ENCODE assay signal across 13 cellular contexts in the genomic region with DNA sequence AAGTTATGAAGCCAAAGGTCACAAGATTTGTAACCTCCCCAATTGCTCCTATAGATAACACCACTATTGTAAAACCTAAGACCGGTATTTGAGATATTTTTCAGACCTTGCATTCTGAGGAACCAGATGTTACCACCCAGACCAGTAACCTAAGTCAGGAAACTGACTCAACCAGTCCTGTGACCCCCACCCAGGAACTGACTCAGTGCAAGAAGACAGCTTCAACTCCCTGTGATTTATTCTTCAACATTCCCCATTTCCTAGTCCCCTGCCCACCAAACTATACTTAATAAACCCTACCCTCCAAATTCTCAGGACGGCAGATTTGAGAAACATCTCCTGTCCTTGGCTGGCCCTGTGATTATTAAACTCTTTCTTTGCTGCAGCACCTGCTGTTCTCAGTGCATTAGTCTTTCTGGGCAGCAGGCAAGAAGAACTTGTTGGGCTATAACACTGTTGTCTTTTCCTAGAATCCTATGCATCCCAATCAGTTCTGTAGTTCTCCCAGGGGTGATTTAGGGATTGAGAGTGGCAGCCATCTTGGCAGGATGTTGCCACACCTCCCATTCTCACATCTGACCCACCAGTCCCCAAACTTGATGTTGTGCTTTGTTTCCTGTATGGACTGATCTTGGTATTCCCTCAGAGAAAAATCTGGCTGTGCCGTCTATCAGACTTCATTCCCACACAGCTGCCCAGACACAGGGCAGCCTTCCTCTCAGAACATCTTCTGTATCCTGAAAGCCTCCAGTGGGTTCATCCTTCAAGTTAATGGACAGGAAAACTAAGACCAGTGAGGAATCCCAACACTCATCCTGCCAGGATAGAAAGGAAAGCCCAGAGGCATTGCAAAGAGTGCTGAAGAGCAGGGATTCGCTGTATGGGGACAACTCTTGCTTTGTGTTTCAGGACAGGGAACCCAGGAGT.
DNase-seq lines count a peak whose midpoint lies in the region; ATAC-seq, FAIRE-seq and TF ChIP-seq lines count a peak whose summit lies in the region.
"Had no signal": no experiment of that assay in that cellular context is flagged by ENCODE, and none has a peak within 500 bp of the region (broad histone marks: within the 10 kb centered on the region; RNA-seq: fewer than 3 reads in every experiment).

No MANE protein-coding gene starts in this region.

- TF ChIP-seq CTCF in AG04450 (IDR thresholded peaks at IDR 0.05; ENCODE audit: low read depth, low read length) = no peak
- TF ChIP-seq CTCF in K562 (IDR thresholded peaks at IDR 0.05 in 2 of 3, conservative IDR thresholded peaks at IDR 0.05 in 1 of 3; ENCODE audit: insufficient read depth in 2 of 3, low read depth in 1 of 3, low read length in 3 of 3) = no peak

- POLR2A ChIA-PET in AG04450 (lab: Yijun Ruan, JAX) (interaction anchor here (0.6 kb wide), 1 partner anchor 123 kb away, joined by 7 read pairs; no protein-coding TSS in a partner anchor), K562 (lab: Yijun Ruan, JAX) (no interaction called here)

- no peaks in the 10 kb centered on the region for H3K36me3 ChIP-seq in K562 (ENCODE audit: control insufficient read depth, insufficient read depth, low read length)
- no peaks in the 10 kb centered on the region for H3K36me3 ChIP-seq in aorta (ENCODE audit: control insufficient read depth in 1 of 2, insufficient read depth in 2 of 2, low read length in 1 of 2)
- H3K36me3 ChIP-seq: cardiac muscle cell, heart left ventricle had no signal

- H3K4me3 ChIP-seq in AG04450 (ENCODE audit: low read depth, low read length) = no peak overlapping the region
- no peak overlapping the region for H3K4me3 ChIP-seq in K562
- H3K4me3 ChIP-seq in aorta (ENCODE audit: low read length in 2 of 2) = no peak overlapping the region
- H3K4me3 ChIP-seq: cardiac muscle cell, heart left ventricle had no signal

- CTCF ChIA-PET in AG04450 (lab: Charles Lee) = interaction anchor here (1.7 kb wide), 1 partner anchor 99 kb away, joined by 7 read pairs; no protein-coding TSS in a partner anchor
- CTCF ChIA-PET in K562 (lab: Yijun Ruan, JAX; ENCODE audit: low intra/inter-chr PET ratio) = no interaction called here

- TF ChIP-seq EP300 in K562 (IDR thresholded peaks at IDR 0.05; ENCODE audit: low read length) = no peak

- BruUV-seq in K562 (replicated peaks; lab: Mats Ljungman, UMichigan) = no TSS peak

- peaks cover 7% of the 10 kb centered on the region; the same call in 1 of the 2 replicates for H4K20me1 ChIP-seq in K562 (replicated peaks; ENCODE audit: control insufficient read depth, insufficient read depth, low read length)

- TF ChIP-seq RAD21 in K562 (CRISPR knock-in tag; conservative IDR thresholded peaks at IDR 0.05 in 1 of 2, IDR thresholded peaks at IDR 0.05 in 1 of 2) = no peak

- H3K9me3 ChIP-seq in AG04450 (ENCODE audit: control insufficient read depth, insufficient read depth, low read length) (no peaks in the 10 kb centered on the region), K562 (replicated peaks; ENCODE audit: control insufficient read depth, insufficient read depth, low read depth, low read length) (no peaks in the 10 kb centered on the region), aorta (ENCODE audit: control insufficient read depth, low read length) (no peaks in the 10 kb centered on the region)
- H3K9me3 ChIP-seq: heart left ventricle had no signal

- H3K4me2 ChIP-seq in K562 (ENCODE audit: insufficient read depth, low read length) = no peak overlapping the region

- FAIRE-seq in K562 (lab: Jason Lieb, UNC) = no peak
- FAIRE-seq: GM12891 had no signal

- ATAC-seq in K562 (no peak), left lobe of liver (no peak), aorta (ENCODE audit: low FRiP score) (no peak), HG02840 (IDR thresholded peaks at IDR 0.05; ENCODE audit: low FRiP score, unreplicated experiment) (no peak)
- ATAC-seq: heart left ventricle had no signal

- no peak overlapping the region for H2AFZ ChIP-seq in K562 (ENCODE audit: low read depth, low read length)

- H3K27me3 ChIP-seq in AG04450 (ENCODE audit: control insufficient read depth, insufficient read depth, low read length) (peaks cover 2% of the 10 kb centered on the region), K562 (ENCODE audit: control insufficient read depth in 2 of 2, insufficient read depth in 2 of 2, low read length in 2 of 2) (peaks cover 12 to 38% of the 10 kb centered on the region in 2 experiments; a peak in 3 of 5 replicates), aorta (ENCODE audit: control insufficient read depth in 1 of 2, insufficient read depth in 2 of 2, low read length in 1 of 2) (no peaks in the 10 kb centered on the region)
- H3K27me3 ChIP-seq: cardiac muscle cell, heart left ventricle had no signal

- no peaks in the 10 kb centered on the region for H3K9me1 ChIP-seq in K562 (ENCODE audit: control insufficient read depth, insufficient read depth, low read length)

- 0% methylated on average over 4 of the region's 4 CpGs for WGBS in K562 (ENCODE audit: insufficient coverage, low coverage, missing lambda C conversion rate)
- WGBS in aorta, 2 donors = 45 to 62% methylated on average over 4 of the region's 4 CpGs

- H3K27ac ChIP-seq in AG04450 (ENCODE audit: low read depth, low read length) (peak overlapping the region; percentile 31), K562 (ENCODE audit: extremely low read depth, low read depth, low read length) (no peak overlapping the region), aorta (ENCODE audit: low read depth in 1 of 2, low read length in 2 of 2) (no peak overlapping the region)
- H3K27ac ChIP-seq: C4-2B, cardiac muscle cell had no signal

- H3K9ac ChIP-seq in K562 (ENCODE audit: insufficient read depth in 1 of 2, low read depth in 2 of 2, low read length in 2 of 2) = no peak overlapping the region

- intact Hi-C loops in K562 (cut with micrococcal nuclease) = no loop called here
- intact Hi-C loops in aorta (cut with DNase I) = loop anchor here in 1 of 2 donors (5.0 kb wide), 1 partner anchor 98 kb away; no protein-coding TSS in a partner anchor

- in situ Hi-C loops in K562 (cut with MboI) = loop anchor here (5.0 kb wide), 1 partner anchor 98 kb away; no protein-coding TSS in a partner anchor

- H3K79me2 ChIP-seq in K562 (ENCODE audit: control insufficient read depth, insufficient read depth, low read length) = no peaks in the 10 kb centered on the region

- no peak for TF ChIP-seq POLR2A in K562 (conservative IDR thresholded peaks at IDR 0.05)

- H3K4me1 ChIP-seq in K562 (replicated peaks in 1 of 2; ENCODE audit: control insufficient read depth in 2 of 2, insufficient read depth in 2 of 2, low read length in 2 of 2) (no peaks in the 10 kb centered on the region), aorta (ENCODE audit: control insufficient read depth in 1 of 2, insufficient read depth in 2 of 2, low read length in 2 of 2) (no peaks in the 10 kb centered on the region)

- DNase-seq in AG04450 (ENCODE audit: low read depth, low spot score) (peak; percentile 43), HT1080 (ENCODE audit: low read depth) (peak; percentile 76), K562 (ENCODE audit: extremely low read depth in 1 of 4, low spot score in 3 of 4) (no peak), left lobe of liver (ENCODE audit: low spot score) (peak; percentile 15), aorta (no peak), occipital lobe (lab: John Stamatoyannopoulos, UW) (no peak), NCI-H2196 treated with DMSO at 0.1 percent for 48 hours (lab: John Stamatoyannopoulos, UW; ENCODE audit: unreplicated experiment) (no peak)
- DNase-seq: heart left ventricle, NCI-H446 had no signal

TF ChIP-seq in K562, 482 proteins besides CTCF, POLR2A, EP300 and RAD21 (continues in another document):
- TF ChIP-seq BRD4 (IDR thresholded peaks at IDR 0.05) = no peak
- no peak for TF ChIP-seq ZNF707 (CRISPR knock-in tag; conservative IDR thresholded peaks at IDR 0.05)
- no peak for TF ChIP-seq ZNF507 (tag; conservative IDR thresholded peaks at IDR 0.05)
- TF ChIP-seq GATAD2A (IDR thresholded peaks at IDR 0.05) = no peak
- peak; percentile 44 for TF ChIP-seq FOSL1 (tag; conservative IDR thresholded peaks at IDR 0.05)
- TF ChIP-seq PRMT5 (CRISPR knock-in tag; IDR thresholded peaks at IDR 0.05) = no peak
- TF ChIP-seq, protein P1, sequence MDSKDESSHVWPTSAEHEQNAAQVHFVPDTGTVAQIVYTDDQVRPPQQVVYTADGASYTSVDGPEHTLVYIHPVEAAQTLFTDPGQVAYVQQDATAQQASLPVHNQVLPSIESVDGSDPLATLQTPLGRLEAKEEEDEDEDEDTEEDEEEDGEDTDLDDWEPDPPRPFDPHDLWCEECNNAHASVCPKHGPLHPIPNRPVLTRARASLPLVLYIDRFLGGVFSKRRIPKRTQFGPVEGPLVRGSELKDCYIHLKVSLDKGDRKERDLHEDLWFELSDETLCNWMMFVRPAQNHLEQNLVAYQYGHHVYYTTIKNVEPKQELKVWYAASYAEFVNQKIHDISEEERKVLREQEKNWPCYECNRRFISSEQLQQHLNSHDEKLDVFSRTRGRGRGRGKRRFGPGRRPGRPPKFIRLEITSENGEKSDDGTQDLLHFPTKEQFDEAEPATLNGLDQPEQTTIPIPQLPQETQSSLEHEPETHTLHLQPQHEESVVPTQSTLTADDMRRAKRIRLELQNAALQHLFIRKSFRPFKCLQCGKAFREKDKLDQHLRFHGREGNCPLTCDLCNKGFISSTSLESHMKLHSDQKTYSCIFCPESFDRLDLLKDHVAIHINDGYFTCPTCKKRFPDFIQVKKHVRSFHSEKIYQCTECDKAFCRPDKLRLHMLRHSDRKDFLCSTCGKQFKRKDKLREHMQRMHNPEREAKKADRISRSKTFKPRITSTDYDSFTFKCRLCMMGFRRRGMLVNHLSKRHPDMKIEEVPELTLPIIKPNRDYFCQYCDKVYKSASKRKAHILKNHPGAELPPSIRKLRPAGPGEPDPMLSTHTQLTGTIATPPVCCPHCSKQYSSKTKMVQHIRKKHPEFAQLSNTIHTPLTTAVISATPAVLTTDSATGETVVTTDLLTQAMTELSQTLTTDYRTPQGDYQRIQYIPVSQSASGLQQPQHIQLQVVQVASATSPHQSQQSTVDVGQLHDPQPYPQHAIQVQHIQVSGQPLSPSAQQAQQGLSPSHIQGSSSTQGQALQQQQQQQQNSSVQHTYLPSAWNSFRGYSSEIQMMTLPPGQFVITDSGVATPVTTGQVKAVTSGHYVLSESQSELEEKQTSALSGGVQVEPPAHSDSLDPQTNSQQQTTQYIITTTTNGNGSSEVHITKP (IDR thresholded peaks at IDR 0.05; ENCODE audit: partially characterized antibody) = no peak
- TF ChIP-seq, protein P2, sequence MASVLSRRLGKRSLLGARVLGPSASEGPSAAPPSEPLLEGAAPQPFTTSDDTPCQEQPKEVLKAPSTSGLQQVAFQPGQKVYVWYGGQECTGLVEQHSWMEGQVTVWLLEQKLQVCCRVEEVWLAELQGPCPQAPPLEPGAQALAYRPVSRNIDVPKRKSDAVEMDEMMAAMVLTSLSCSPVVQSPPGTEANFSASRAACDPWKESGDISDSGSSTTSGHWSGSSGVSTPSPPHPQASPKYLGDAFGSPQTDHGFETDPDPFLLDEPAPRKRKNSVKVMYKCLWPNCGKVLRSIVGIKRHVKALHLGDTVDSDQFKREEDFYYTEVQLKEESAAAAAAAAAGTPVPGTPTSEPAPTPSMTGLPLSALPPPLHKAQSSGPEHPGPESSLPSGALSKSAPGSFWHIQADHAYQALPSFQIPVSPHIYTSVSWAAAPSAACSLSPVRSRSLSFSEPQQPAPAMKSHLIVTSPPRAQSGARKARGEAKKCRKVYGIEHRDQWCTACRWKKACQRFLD (CRISPR knock-in tag; IDR thresholded peaks at IDR 0.05) = no peak

Comparison
In these comparisons a context has a peak if more than half of its experiments do, and no peak if none do; other contexts are left out.
1. DNase-seq: peak in AG04450 (single experiment), HT1080 (single experiment) and left lobe of liver (single experiment); none in K562 (0 of 4), aorta (0 of 2), occipital lobe (single experiment) and NCI-H2196 treated with DMSO at 0.1 percent for 48 hours (single experiment).